In genomic region chr11:61266602-61267001, GRCh38 we compare ENCODE assay signal across 26 cellular contexts. TPM values are rescaled to one million over a fixed set of nuclear protein-coding genes. Genes with fewer than 3 reads are reported as not detected.
DNase-seq lines count a peak whose midpoint lies in the region; ATAC-seq, FAIRE-seq and TF ChIP-seq lines count a peak whose summit lies in the region.
"Had no signal": no experiment of that assay in that cellular context is flagged by ENCODE, and none has a peak within 500 bp of the region (broad histone marks: within the 10 kb centered on the region; RNA-seq: fewer than 3 reads in every experiment).

No MANE protein-coding gene starts in this region.

- H3K9ac ChIP-seq in HepG2 (ENCODE audit: insufficient read depth, low read depth, low read length) = no peak overlapping the region

- 96% methylated on average over 4 of the region's 4 CpGs for WGBS in HepG2 (ENCODE audit: low lambda C conversion rate)

- POLR2A ChIA-PET in HEK293 (lab: Yijun Ruan, JAX) (no interaction called here), HepG2 (lab: Yijun Ruan, JAX) (interaction anchor here (0.8 to 1.3 kb wide), 3 partner anchors 27 to 95 kb away, joined by 3 to 5 read pairs (median 3); partner anchors contain the start of genes CYB561A3 and TMEM138)

- TF ChIP-seq RAD21 in HepG2 (CRISPR knock-in tag; IDR thresholded peaks at IDR 0.05) = no peak

- H3K27ac ChIP-seq in HEK293 (ENCODE audit: extremely low read depth, low read depth, low read length) (no peak overlapping the region), HepG2 (ENCODE audit: extremely low read length, insufficient read depth, low read length) (peak overlapping the region; percentile 77)
- H3K27ac ChIP-seq: breast epithelium, tibial nerve had no signal

- ATAC-seq in HepG2 (no peak), GM19463 (IDR thresholded peaks at IDR 0.05; ENCODE audit: unreplicated experiment) (no peak)
- ATAC-seq: naive thymus-derived CD4-positive, alpha-beta T cell; SK-N-SH treated with all-trans-retinoic acid at 6 μM for 48 hours; WTC11 had no signal

- no peak for TF ChIP-seq CTCF in AG10803 (conservative IDR thresholded peaks at IDR 0.05; ENCODE audit: low read length)
- TF ChIP-seq CTCF in HEK293 (tag by site-specific recombination; IDR thresholded peaks at IDR 0.05) = no peak
- TF ChIP-seq CTCF in HepG2 (CRISPR knock-in tag; IDR thresholded peaks at IDR 0.05) = no peak

- no peak for TF ChIP-seq POLR2A in HepG2 (IDR thresholded peaks at IDR 0.05; ENCODE audit: insufficient read depth in 1 of 2, low read depth in 2 of 2, low read length in 2 of 2)

- H3K4me1 ChIP-seq in HEK293 (ENCODE audit: control insufficient read depth, insufficient read depth, low read length) (no peaks in the 10 kb centered on the region), HepG2 (ENCODE audit: insufficient read depth, low read length) (peaks cover 68% of the 10 kb centered on the region)
- H3K4me1 ChIP-seq: breast epithelium, tibial nerve had no signal

- H2AFZ ChIP-seq in HepG2 (ENCODE audit: low read length) = no peak overlapping the region

- H3K4me2 ChIP-seq in HepG2 (ENCODE audit: low read depth, low read length) = no peak overlapping the region

- BruUV-seq in HepG2 (replicated peaks; lab: Mats Ljungman, UMichigan) = no TSS peak

- FAIRE-seq in HepG2 (lab: Jason Lieb, UNC) = no peak
- FAIRE-seq: D721Med, GM18507 had no signal

- no peaks in the 10 kb centered on the region for H3K9me3 ChIP-seq in HEK293 (ENCODE audit: control insufficient read depth, insufficient read depth, low read depth, low read length)
- H3K9me3 ChIP-seq in HepG2 (ENCODE audit: low read length) = no peaks in the 10 kb centered on the region
- H3K9me3 ChIP-seq: breast epithelium, MG63, tibial nerve had no signal

- H3K79me2 ChIP-seq in HepG2 (ENCODE audit: insufficient read depth, low read length) = no peaks in the 10 kb centered on the region

- no peak overlapping the region for H3K4me3 ChIP-seq in AG10803 (ENCODE audit: low read length)
- no peak overlapping the region for H3K4me3 ChIP-seq in HEK293 (ENCODE audit: low read depth, low read length)
- H3K4me3 ChIP-seq in HepG2 (replicated peaks in 1 of 3; ENCODE audit: insufficient read depth in 1 of 3, low read depth in 2 of 3, low read length in 3 of 3) = no peak overlapping the region
- H3K4me3 ChIP-seq: breast epithelium, MG63, tibial nerve had no signal

- CTCF ChIA-PET in HEK293 (lab: Yijun Ruan, JAX) = interaction anchor here (0.5 to 0.7 kb wide), 3 partner anchors 54 to 248 kb away, joined by 3 to 6 read pairs (median 4); partner anchors contain the start of gene TMEM138
- CTCF ChIA-PET in HepG2 (lab: Yijun Ruan, JAX; ENCODE audit: low intra/inter-chr PET ratio, low total read pairs) = no interaction called here

- H3K36me3 ChIP-seq in HEK293 (ENCODE audit: control insufficient read depth in 2 of 2, insufficient read depth in 1 of 2, low read length in 2 of 2) = peaks cover 0 to 8% of the 10 kb centered on the region in 2 experiments; a peak in 1 of 3 replicates
- H3K36me3 ChIP-seq in HepG2 (replicated peaks in 1 of 2; ENCODE audit: control insufficient read depth in 1 of 2, insufficient read depth in 2 of 2, low read length in 2 of 2) = peaks cover 6 to 38% of the 10 kb centered on the region in 2 experiments
- H3K36me3 ChIP-seq: breast epithelium, MG63, tibial nerve had no signal

- peak; percentile 41 for DNase-seq in AG10803 (ENCODE audit: low read depth)
- DNase-seq in astrocyte of the hippocampus (ENCODE audit: low read depth, low spot score) = peak; percentile 26
- no peak for DNase-seq in HepG2 (ENCODE audit: low spot score)
- no peak for DNase-seq in HT-29 (ENCODE audit: low spot score)
- no peak for DNase-seq in NCI-H146 (lab: John Stamatoyannopoulos, UW)
- no peak for DNase-seq in amygdala (lab: John Stamatoyannopoulos, UW)
- DNase-seq: activated CD4-positive, alpha-beta T cell treated with anti-CD3 and anti-CD28 coated beads, Interleukin-2, amount 50 U/mL, for 4 hours; activated CD8-positive, alpha-beta memory T cell treated with anti-CD3 and anti-CD28 coated beads, Interleukin-2, amount 50 U/mL, for 4 hours; activated naive CD8-positive, alpha-beta T cell treated with anti-CD3 and anti-CD28 coated beads, Interleukin-2, amount 10 ng/mL, durations not matched to agents 7 days and 5 days; head of caudate nucleus; MG63; naive thymus-derived CD4-positive, alpha-beta T cell; NCI-H1436; NCI-H524; occipital lobe; stimulated activated CD4-positive, alpha-beta T cell treated with anti-CD3 and anti-CD28 coated beads, Interleukin-4, amount 100 ng/mL, for 4 hours had no signal

- no peak for TF ChIP-seq EP300 in HepG2 (IDR thresholded peaks at IDR 0.05; ENCODE audit: low read depth in 2 of 2, low read length in 2 of 2)
- TF ChIP-seq EP300 in HepG2 (CRISPR knock-in tag; IDR thresholded peaks at IDR 0.05; ENCODE audit: borderline replicate concordance) = no peak

- no peaks in the 10 kb centered on the region for H4K20me1 ChIP-seq in HepG2 (ENCODE audit: insufficient read depth, low read length)

- in situ Hi-C loops in HepG2 (cut with HindIII; ENCODE audit: extremely low pct_ligation_motif_present, low pct_unique_long_range_greater_than_20kb) = no loop called here

- intact Hi-C loops in HepG2 (cut with micrococcal nuclease; ENCODE audit: unreplicated experiment) = no loop called here

- H3K27me3 ChIP-seq in HepG2 (ENCODE audit: control insufficient read depth in 1 of 2, insufficient read depth in 2 of 2, low read length in 2 of 2) = no peaks in the 10 kb centered on the region
- H3K27me3 ChIP-seq: breast epithelium, MG63, tibial nerve had no signal

RNA-seq across cellular contexts. Expression of gene PGA5, which starts 25.6 kb away (rescaled TPM):
- not detected in 2 replicates for total RNA-seq in HepG2 (2016; rRNA removed; fragmentation: Illumina TruSeq; extraction: Trizol)
- not detected in 2 replicates for total RNA-seq in HepG2 (2016; cell fraction: cytosol; rRNA removed; fragmentation: Illumina TruSeq; extraction: Trizol; ENCODE audit: low read depth)
- total RNA-seq in HepG2 (2016; cell fraction: insoluble cytoplasmic fraction; rRNA removed; fragmentation: Illumina TruSeq; extraction: Trizol) = not detected in 2 replicates
- total RNA-seq in HepG2 (2016; cell fraction: membrane; rRNA removed; fragmentation: Illumina TruSeq; extraction: Trizol) = not detected in 2 replicates
- not detected in 2 replicates for total RNA-seq in HepG2 (2016; cell fraction: nucleus; rRNA removed; fragmentation: Illumina TruSeq; extraction: Trizol)
- not detected in 2 replicates for polyA plus RNA-seq in HepG2 (2011; rRNA removed)
- not detected in 2 replicates for polyA plus RNA-seq in HepG2 (2011; cell fraction: cytosol; rRNA removed)
- polyA plus RNA-seq in HepG2 (2011; cell fraction: nucleus; rRNA removed) = not detected in 2 replicates
- polyA plus RNA-seq in HepG2 (2012) = 0.53 and 0.99 TPM in 2 replicates
- not detected in 2 replicates for polyA plus RNA-seq in HepG2 (2016; cell fraction: cytosol; fragmentation: Illumina TruSeq; extraction: Trizol; ENCODE audit: low read depth)
- polyA plus RNA-seq in HepG2 (2016; cell fraction: insoluble cytoplasmic fraction; fragmentation: Illumina TruSeq; extraction: Trizol; ENCODE audit: low read depth) = not detected in 2 replicates
- polyA plus RNA-seq in HepG2 (2016; cell fraction: membrane; fragmentation: Illumina TruSeq; extraction: Trizol; ENCODE audit: low read depth) = not detected in 2 replicates
- not detected in 2 replicates for polyA plus RNA-seq in HepG2 (2016; cell fraction: nucleus; fragmentation: Illumina TruSeq; extraction: Trizol; ENCODE audit: insufficient read depth, low read depth)
- polyA minus RNA-seq in HepG2 (2011; rRNA and poly(A)+ RNA removed; ENCODE audit: low replicate concordance) = not detected in 2 replicates
- polyA minus RNA-seq in HepG2 (2011; cell fraction: cytosol; rRNA and poly(A)+ RNA removed) = not detected in 2 replicates
- not detected in 2 replicates for polyA minus RNA-seq in HepG2 (2011; cell fraction: nucleus; rRNA and poly(A)+ RNA removed)
- not detected in 2 replicates for total RNA-seq in HT-29 (2014; rRNA removed; shearing (Covaris generic))
- total RNA-seq: A673; activated naive CD8-positive, alpha-beta T cell treated with anti-CD3 and anti-CD28 coated beads, Interleukin-2, amount 10 ng/mL, durations not matched to agents 7 days and 5 days; naive thymus-derived CD4-positive, alpha-beta T cell; occipital lobe; RPMI7951 had no signal
- polyA plus RNA-seq: naive thymus-derived CD4-positive, alpha-beta T cell had no signal

RNA-seq across cellular contexts. Expression of gene VWCE, which starts 28.5 kb away (rescaled TPM):
- total RNA-seq in HepG2 (2016; rRNA removed; fragmentation: Illumina TruSeq; extraction: Trizol) = 10.4 and 27.6 TPM in 2 replicates
- total RNA-seq in HepG2 (2016; cell fraction: cytosol; rRNA removed; fragmentation: Illumina TruSeq; extraction: Trizol; ENCODE audit: low read depth) = 21.1 and 23.2 TPM in 2 replicates
- total RNA-seq in HepG2 (2016; cell fraction: insoluble cytoplasmic fraction; rRNA removed; fragmentation: Illumina TruSeq; extraction: Trizol) = 9.5 and 29.7 TPM in 2 replicates
- 16.2 and 16.5 TPM in 2 replicates for total RNA-seq in HepG2 (2016; cell fraction: membrane; rRNA removed; fragmentation: Illumina TruSeq; extraction: Trizol)
- total RNA-seq in HepG2 (2016; cell fraction: nucleus; rRNA removed; fragmentation: Illumina TruSeq; extraction: Trizol) = 45.6 and 50.3 TPM in 2 replicates
- 58.3 and 59.7 TPM in 2 replicates for polyA plus RNA-seq in HepG2 (2011; rRNA removed)
- 16.1 and 23.9 TPM in 2 replicates for polyA plus RNA-seq in HepG2 (2011; cell fraction: cytosol; rRNA removed)
- 269 and 312 TPM in 2 replicates for polyA plus RNA-seq in HepG2 (2011; cell fraction: nucleus; rRNA removed)
- 91.9 and 92.4 TPM in 2 replicates for polyA plus RNA-seq in HepG2 (2012)
- polyA plus RNA-seq in HepG2 (2016; cell fraction: cytosol; fragmentation: Illumina TruSeq; extraction: Trizol; ENCODE audit: low read depth) = 7.3 and 7.8 TPM in 2 replicates
- 16.7 and 20.6 TPM in 2 replicates for polyA plus RNA-seq in HepG2 (2016; cell fraction: insoluble cytoplasmic fraction; fragmentation: Illumina TruSeq; extraction: Trizol; ENCODE audit: low read depth)
- 11.9 and 13.4 TPM in 2 replicates for polyA plus RNA-seq in HepG2 (2016; cell fraction: membrane; fragmentation: Illumina TruSeq; extraction: Trizol; ENCODE audit: low read depth)
- polyA plus RNA-seq in HepG2 (2016; cell fraction: nucleus; fragmentation: Illumina TruSeq; extraction: Trizol; ENCODE audit: insufficient read depth, low read depth) = 214 and 228 TPM in 2 replicates
- polyA minus RNA-seq in HepG2 (2011; rRNA and poly(A)+ RNA removed; ENCODE audit: low replicate concordance) = 0.94 and 72.8 TPM in 2 replicates
- polyA minus RNA-seq in HepG2 (2011; cell fraction: cytosol; rRNA and poly(A)+ RNA removed) = 17.8 and 19.7 TPM in 2 replicates
- 60.5 and 66.8 TPM in 2 replicates for polyA minus RNA-seq in HepG2 (2011; cell fraction: nucleus; rRNA and poly(A)+ RNA removed)
- total RNA-seq in HT-29 (2014; rRNA removed; shearing (Covaris generic)) = not detected in 2 replicates
- total RNA-seq: RPMI7951 had no signal
- polyA plus RNA-seq: naive thymus-derived CD4-positive, alpha-beta T cell had no signal

RNA-seq across cellular contexts. Expression of gene PGA4, which starts 44.5 kb away (rescaled TPM):
- not detected in 2 replicates for total RNA-seq in HepG2 (2016; rRNA removed; fragmentation: Illumina TruSeq; extraction: Trizol)
- not detected in 2 replicates for total RNA-seq in HepG2 (2016; cell fraction: cytosol; rRNA removed; fragmentation: Illumina TruSeq; extraction: Trizol; ENCODE audit: low read depth)
- total RNA-seq in HepG2 (2016; cell fraction: insoluble cytoplasmic fraction; rRNA removed; fragmentation: Illumina TruSeq; extraction: Trizol) = not detected in 2 replicates
- total RNA-seq in HepG2 (2016; cell fraction: membrane; rRNA removed; fragmentation: Illumina TruSeq; extraction: Trizol) = not detected in 2 replicates
- total RNA-seq in HepG2 (2016; cell fraction: nucleus; rRNA removed; fragmentation: Illumina TruSeq; extraction: Trizol) = not detected in 2 replicates
- not detected in 2 replicates for polyA plus RNA-seq in HepG2 (2011; rRNA removed)
- polyA plus RNA-seq in HepG2 (2011; cell fraction: cytosol; rRNA removed) = not detected in 2 replicates
- polyA plus RNA-seq in HepG2 (2011; cell fraction: nucleus; rRNA removed) = not detected in 2 replicates
- polyA plus RNA-seq in HepG2 (2012) = 0.17 TPM in 1 of 2 replicates, not detected in the other
- polyA plus RNA-seq in HepG2 (2016; cell fraction: cytosol; fragmentation: Illumina TruSeq; extraction: Trizol; ENCODE audit: low read depth) = not detected in 2 replicates
- not detected in 2 replicates for polyA plus RNA-seq in HepG2 (2016; cell fraction: insoluble cytoplasmic fraction; fragmentation: Illumina TruSeq; extraction: Trizol; ENCODE audit: low read depth)
- polyA plus RNA-seq in HepG2 (2016; cell fraction: membrane; fragmentation: Illumina TruSeq; extraction: Trizol; ENCODE audit: low read depth) = not detected in 2 replicates
- not detected in 2 replicates for polyA plus RNA-seq in HepG2 (2016; cell fraction: nucleus; fragmentation: Illumina TruSeq; extraction: Trizol; ENCODE audit: insufficient read depth, low read depth)
- 0.04 TPM in 1 of 2 replicates, not detected in the other for polyA minus RNA-seq in HepG2 (2011; rRNA and poly(A)+ RNA removed; ENCODE audit: low replicate concordance)
- not detected in 2 replicates for polyA minus RNA-seq in HepG2 (2011; cell fraction: cytosol; rRNA and poly(A)+ RNA removed)
- not detected in 2 replicates for polyA minus RNA-seq in HepG2 (2011; cell fraction: nucleus; rRNA and poly(A)+ RNA removed)
- total RNA-seq in HT-29 (2014; rRNA removed; shearing (Covaris generic)) = 1.0 TPM in 1 of 2 replicates, not detected in the other
- total RNA-seq: A673; activated naive CD8-positive, alpha-beta T cell treated with anti-CD3 and anti-CD28 coated beads, Interleukin-2, amount 10 ng/mL, durations not matched to agents 7 days and 5 days; RPMI7951; WTC11 had no signal
- polyA plus RNA-seq: naive thymus-derived CD4-positive, alpha-beta T cell had no signal

Comparison
In these comparisons a context has a peak if more than half of its experiments do, and no peak if none do; other contexts are left out.
1. DNase-seq: peak in AG10803 (single experiment) and astrocyte of the hippocampus (single experiment); none in HepG2 (single experiment), HT-29 (single experiment), NCI-H146 (single experiment) and amygdala (0 of 56).
2. RNA of gene VWCE, which starts 28.5 kb away (total RNA-seq): 9.5 to 50.3 TPM in HepG2; not detected in HT-29; every median in the first group is over 10 times any median in the second.